ENCODE assay signal across 1 cellular context in genomic region chr14:77044776-77045569, GRCh38.
TF ChIP-seq lines count a peak whose summit lies in the region.

No MANE protein-coding gene starts in this region.

TF ChIP-seq in HepG2, 621 proteins besides CTCF, POLR2A, EP300 and RAD21 (continued from another document and continues in another):
- TF ChIP-seq NONO (IDR thresholded peaks at IDR 0.05) (no peak), NONO (CRISPR knock-in tag; conservative IDR thresholded peaks at IDR 0.05) (no peak), ZBTB44 (CRISPR knock-in tag; IDR thresholded peaks at IDR 0.05) (no peak), AKAP8 (CRISPR knock-in tag; IDR thresholded peaks at IDR 0.05) (no peak), KAT7 (CRISPR knock-in tag; IDR thresholded peaks at IDR 0.05; ENCODE audit: borderline replicate concordance) (no peak), BORCS8-MEF2B (CRISPR knock-in tag; IDR thresholded peaks at IDR 0.05) (no peak), HNF1B (CRISPR knock-in tag; IDR thresholded peaks at IDR 0.05) (0 out of 2 replicates have a peak, but pooled peaks have one; percentile 21), CEBPG (CRISPR knock-in tag; IDR thresholded peaks at IDR 0.05) (peak; percentile 87), HNRNPL (IDR thresholded peaks at IDR 0.05; ENCODE audit: low read depth, low read length) (no peak), ZNF878 (CRISPR knock-in tag; IDR thresholded peaks at IDR 0.05) (no peak), THRA (CRISPR knock-in tag; IDR thresholded peaks at IDR 0.05; ENCODE audit: borderline replicate concordance) (peak; percentile 36; the same call in 1 of the 2 replicates), ZEB1 (IDR thresholded peaks at IDR 0.05; ENCODE audit: insufficient replicate concordance, low read depth) (peak; percentile 74), GPN1 (CRISPR knock-in tag; IDR thresholded peaks at IDR 0.05; ENCODE audit: borderline replicate concordance) (no peak), ZNF274 (CRISPR knock-in tag; IDR thresholded peaks at IDR 0.05) (no peak), ARNT2 (CRISPR knock-in tag; IDR thresholded peaks at IDR 0.05; ENCODE audit: low read depth) (no peak), ZSCAN5A (CRISPR knock-in tag; IDR thresholded peaks at IDR 0.05; ENCODE audit: borderline replicate concordance) (no peak), ZNF556 (CRISPR knock-in tag; IDR thresholded peaks at IDR 0.05; ENCODE audit: borderline replicate concordance) (no peak), NFE2 (CRISPR knock-in tag; IDR thresholded peaks at IDR 0.05) (no peak), TEAD3 (CRISPR knock-in tag; optimal IDR thresholded peaks at IDR 0.05; ENCODE audit: borderline replicate concordance) (peak; percentile 95), SAP130 (CRISPR knock-in tag; IDR thresholded peaks at IDR 0.05; ENCODE audit: low read depth) (peak; percentile 72), SRY (CRISPR knock-in tag; IDR thresholded peaks at IDR 0.05) (no peak), ZNF83 (CRISPR knock-in tag; IDR thresholded peaks at IDR 0.05; ENCODE audit: borderline replicate concordance) (no peak), MEIS1 (CRISPR knock-in tag; IDR thresholded peaks at IDR 0.05; ENCODE audit: borderline replicate concordance) (no peak), ZNF337 (CRISPR knock-in tag; IDR thresholded peaks at IDR 0.05; ENCODE audit: borderline replicate concordance, low read depth) (no peak), TFDP1 (CRISPR knock-in tag; IDR thresholded peaks at IDR 0.05; ENCODE audit: borderline replicate concordance) (no peak), HDAC6 (IDR thresholded peaks at IDR 0.05; ENCODE audit: low read depth, low read length) (no peak), RFXAP (CRISPR knock-in tag; IDR thresholded peaks at IDR 0.05; ENCODE audit: borderline replicate concordance) (no peak), ZBTB25 (CRISPR knock-in tag; IDR thresholded peaks at IDR 0.05) (peak; percentile 30; the same call in 1 of the 2 replicates), ZNF275 (CRISPR knock-in tag; IDR thresholded peaks at IDR 0.05; ENCODE audit: borderline replicate concordance) (no peak), SOX13 (IDR thresholded peaks at IDR 0.05) (no peak), SOX13 (CRISPR knock-in tag; conservative IDR thresholded peaks at IDR 0.05 in 1 of 2, IDR thresholded peaks at IDR 0.05 in 1 of 2) (peak in 1 of 2 experiments; percentile 85; a peak in 2 of 4 replicates), KLF15 (CRISPR knock-in tag; IDR thresholded peaks at IDR 0.05; ENCODE audit: borderline replicate concordance) (no peak), MXI1 (IDR thresholded peaks at IDR 0.05; ENCODE audit: borderline replicate concordance, low read depth, low read length) (no peak), RFX3 (CRISPR knock-in tag; IDR thresholded peaks at IDR 0.05) (no peak), RXRA (CRISPR knock-in tag; IDR thresholded peaks at IDR 0.05) (no peak; the same call in 1 of the 2 replicates), SMARCC2 (IDR thresholded peaks at IDR 0.05) (no peak), ZNF597 (CRISPR knock-in tag; IDR thresholded peaks at IDR 0.05) (no peak), ZNF136 (CRISPR knock-in tag; IDR thresholded peaks at IDR 0.05; ENCODE audit: low read depth) (no peak), ZBTB49 (CRISPR knock-in tag; IDR thresholded peaks at IDR 0.05; ENCODE audit: borderline replicate concordance) (no peak), ZNF737 (CRISPR knock-in tag; IDR thresholded peaks at IDR 0.05; ENCODE audit: borderline replicate concordance) (no peak), TGIF2 (CRISPR knock-in tag; IDR thresholded peaks at IDR 0.05) (0 out of 2 replicates have a peak, but pooled peaks have one; percentile 58), ZNF724P (CRISPR knock-in tag; IDR thresholded peaks at IDR 0.05; ENCODE audit: borderline replicate concordance) (no peak), BCL6 (CRISPR knock-in tag; IDR thresholded peaks at IDR 0.05) (peak; percentile 87), HOXA9 (CRISPR knock-in tag; IDR thresholded peaks at IDR 0.05; ENCODE audit: borderline replicate concordance) (no peak), HNRNPUL1 (IDR thresholded peaks at IDR 0.05; ENCODE audit: low read depth, low read length) (no peak), TFAP4 (IDR thresholded peaks at IDR 0.05; ENCODE audit: borderline replicate concordance, low read depth) (peak; percentile 94), JARID2 (CRISPR knock-in tag; IDR thresholded peaks at IDR 0.05; ENCODE audit: insufficient replicate concordance) (no peak), ZNF430 (CRISPR knock-in tag; IDR thresholded peaks at IDR 0.05) (no peak), ZMYM2 (CRISPR knock-in tag; IDR thresholded peaks at IDR 0.05) (no peak), SOX6 (IDR thresholded peaks at IDR 0.05) (no peak), SOX6 (CRISPR knock-in tag; IDR thresholded peaks at IDR 0.05) (peak; percentile 60), ZNF660 (CRISPR knock-in tag; IDR thresholded peaks at IDR 0.05; ENCODE audit: borderline replicate concordance, low read depth) (no peak), SIN3A (IDR thresholded peaks at IDR 0.05; ENCODE audit: borderline replicate concordance, low read depth, low read length) (no peak), SMYD3 (CRISPR knock-in tag; IDR thresholded peaks at IDR 0.05) (no peak), ZNF775 (CRISPR knock-in tag; IDR thresholded peaks at IDR 0.05; ENCODE audit: borderline replicate concordance) (no peak)
